ENCODE assay signal across 1 cellular context in genomic region chr7:123747089-123747488, GRCh38.
TF ChIP-seq lines count a peak whose summit lies in the region.

No MANE protein-coding gene starts in this region.

TF ChIP-seq in HepG2, 621 proteins besides CTCF, POLR2A, EP300 and RAD21 (continued from another document):
- TF ChIP-seq THAP9 (CRISPR knock-in tag; IDR thresholded peaks at IDR 0.05; ENCODE audit: borderline replicate concordance) (no peak), IKZF5 (CRISPR knock-in tag; IDR thresholded peaks at IDR 0.05) (no peak), MAX (IDR thresholded peaks at IDR 0.05) (no peak), ZEB1 (IDR thresholded peaks at IDR 0.05; ENCODE audit: insufficient replicate concordance, low read depth) (no peak), ZSCAN21 (CRISPR knock-in tag; IDR thresholded peaks at IDR 0.05; ENCODE audit: borderline replicate concordance) (no peak), MEF2D (CRISPR knock-in tag; IDR thresholded peaks at IDR 0.05) (no peak), ZNF737 (CRISPR knock-in tag; IDR thresholded peaks at IDR 0.05; ENCODE audit: borderline replicate concordance) (no peak), GATAD2A (CRISPR knock-in tag; IDR thresholded peaks at IDR 0.05) (peak; percentile 6; the same call in 1 of the 2 replicates), RXRB (CRISPR knock-in tag; IDR thresholded peaks at IDR 0.05; ENCODE audit: borderline replicate concordance) (no peak), CREM (IDR thresholded peaks at IDR 0.05) (no peak), CREM (CRISPR knock-in tag; IDR thresholded peaks at IDR 0.05) (no peak)
- TF ChIP-seq, protein P1, sequence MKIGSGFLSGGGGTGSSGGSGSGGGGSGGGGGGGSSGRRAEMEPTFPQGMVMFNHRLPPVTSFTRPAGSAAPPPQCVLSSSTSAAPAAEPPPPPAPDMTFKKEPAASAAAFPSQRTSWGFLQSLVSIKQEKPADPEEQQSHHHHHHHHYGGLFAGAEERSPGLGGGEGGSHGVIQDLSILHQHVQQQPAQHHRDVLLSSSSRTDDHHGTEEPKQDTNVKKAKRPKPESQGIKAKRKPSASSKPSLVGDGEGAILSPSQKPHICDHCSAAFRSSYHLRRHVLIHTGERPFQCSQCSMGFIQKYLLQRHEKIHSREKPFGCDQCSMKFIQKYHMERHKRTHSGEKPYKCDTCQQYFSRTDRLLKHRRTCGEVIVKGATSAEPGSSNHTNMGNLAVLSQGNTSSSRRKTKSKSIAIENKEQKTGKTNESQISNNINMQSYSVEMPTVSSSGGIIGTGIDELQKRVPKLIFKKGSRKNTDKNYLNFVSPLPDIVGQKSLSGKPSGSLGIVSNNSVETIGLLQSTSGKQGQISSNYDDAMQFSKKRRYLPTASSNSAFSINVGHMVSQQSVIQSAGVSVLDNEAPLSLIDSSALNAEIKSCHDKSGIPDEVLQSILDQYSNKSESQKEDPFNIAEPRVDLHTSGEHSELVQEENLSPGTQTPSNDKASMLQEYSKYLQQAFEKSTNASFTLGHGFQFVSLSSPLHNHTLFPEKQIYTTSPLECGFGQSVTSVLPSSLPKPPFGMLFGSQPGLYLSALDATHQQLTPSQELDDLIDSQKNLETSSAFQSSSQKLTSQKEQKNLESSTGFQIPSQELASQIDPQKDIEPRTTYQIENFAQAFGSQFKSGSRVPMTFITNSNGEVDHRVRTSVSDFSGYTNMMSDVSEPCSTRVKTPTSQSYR (CRISPR knock-in tag; IDR thresholded peaks at IDR 0.05; ENCODE audit: borderline replicate concordance), result no peak
- TF ChIP-seq, protein P2, sequence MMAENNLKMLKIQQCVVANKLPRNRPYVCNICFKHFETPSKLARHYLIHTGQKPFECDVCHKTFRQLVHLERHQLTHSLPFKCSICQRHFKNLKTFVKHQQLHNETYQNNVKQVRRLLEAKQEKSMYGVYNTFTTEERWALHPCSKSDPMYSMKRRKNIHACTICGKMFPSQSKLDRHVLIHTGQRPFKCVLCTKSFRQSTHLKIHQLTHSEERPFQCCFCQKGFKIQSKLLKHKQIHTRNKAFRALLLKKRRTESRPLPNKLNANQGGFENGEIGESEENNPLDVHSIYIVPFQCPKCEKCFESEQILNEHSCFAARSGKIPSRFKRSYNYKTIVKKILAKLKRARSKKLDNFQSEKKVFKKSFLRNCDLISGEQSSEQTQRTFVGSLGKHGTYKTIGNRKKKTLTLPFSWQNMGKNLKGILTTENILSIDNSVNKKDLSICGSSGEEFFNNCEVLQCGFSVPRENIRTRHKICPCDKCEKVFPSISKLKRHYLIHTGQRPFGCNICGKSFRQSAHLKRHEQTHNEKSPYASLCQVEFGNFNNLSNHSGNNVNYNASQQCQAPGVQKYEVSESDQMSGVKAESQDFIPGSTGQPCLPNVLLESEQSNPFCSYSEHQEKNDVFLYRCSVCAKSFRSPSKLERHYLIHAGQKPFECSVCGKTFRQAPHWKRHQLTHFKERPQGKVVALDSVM (CRISPR knock-in tag; IDR thresholded peaks at IDR 0.05), result no peak
- TF ChIP-seq, protein P3, sequence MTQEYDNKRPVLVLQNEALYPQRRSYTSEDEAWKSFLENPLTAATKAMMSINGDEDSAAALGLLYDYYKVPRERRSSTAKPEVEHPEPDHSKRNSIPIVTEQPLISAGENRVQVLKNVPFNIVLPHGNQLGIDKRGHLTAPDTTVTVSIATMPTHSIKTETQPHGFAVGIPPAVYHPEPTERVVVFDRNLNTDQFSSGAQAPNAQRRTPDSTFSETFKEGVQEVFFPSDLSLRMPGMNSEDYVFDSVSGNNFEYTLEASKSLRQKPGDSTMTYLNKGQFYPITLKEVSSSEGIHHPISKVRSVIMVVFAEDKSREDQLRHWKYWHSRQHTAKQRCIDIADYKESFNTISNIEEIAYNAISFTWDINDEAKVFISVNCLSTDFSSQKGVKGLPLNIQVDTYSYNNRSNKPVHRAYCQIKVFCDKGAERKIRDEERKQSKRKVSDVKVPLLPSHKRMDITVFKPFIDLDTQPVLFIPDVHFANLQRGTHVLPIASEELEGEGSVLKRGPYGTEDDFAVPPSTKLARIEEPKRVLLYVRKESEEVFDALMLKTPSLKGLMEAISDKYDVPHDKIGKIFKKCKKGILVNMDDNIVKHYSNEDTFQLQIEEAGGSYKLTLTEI (CRISPR knock-in tag; conservative IDR thresholded peaks at IDR 0.05), result no peak
